Comparison of ENCODE assay signal across 1 cellular context in genomic region chr13:26252006-26252405, GRCh38.
TF ChIP-seq lines count a peak whose summit lies in the region.
"Not testable (repeated sequence)": the region's sequence is repeated elsewhere in the genome, so short reads cannot be mapped to it uniquely, and the experiment has no call there.

No MANE protein-coding gene starts in this region.

TF ChIP-seq in HepG2, 621 proteins besides CTCF, POLR2A, EP300 and RAD21 (continued from another document):
- TF ChIP-seq, protein P1, sequence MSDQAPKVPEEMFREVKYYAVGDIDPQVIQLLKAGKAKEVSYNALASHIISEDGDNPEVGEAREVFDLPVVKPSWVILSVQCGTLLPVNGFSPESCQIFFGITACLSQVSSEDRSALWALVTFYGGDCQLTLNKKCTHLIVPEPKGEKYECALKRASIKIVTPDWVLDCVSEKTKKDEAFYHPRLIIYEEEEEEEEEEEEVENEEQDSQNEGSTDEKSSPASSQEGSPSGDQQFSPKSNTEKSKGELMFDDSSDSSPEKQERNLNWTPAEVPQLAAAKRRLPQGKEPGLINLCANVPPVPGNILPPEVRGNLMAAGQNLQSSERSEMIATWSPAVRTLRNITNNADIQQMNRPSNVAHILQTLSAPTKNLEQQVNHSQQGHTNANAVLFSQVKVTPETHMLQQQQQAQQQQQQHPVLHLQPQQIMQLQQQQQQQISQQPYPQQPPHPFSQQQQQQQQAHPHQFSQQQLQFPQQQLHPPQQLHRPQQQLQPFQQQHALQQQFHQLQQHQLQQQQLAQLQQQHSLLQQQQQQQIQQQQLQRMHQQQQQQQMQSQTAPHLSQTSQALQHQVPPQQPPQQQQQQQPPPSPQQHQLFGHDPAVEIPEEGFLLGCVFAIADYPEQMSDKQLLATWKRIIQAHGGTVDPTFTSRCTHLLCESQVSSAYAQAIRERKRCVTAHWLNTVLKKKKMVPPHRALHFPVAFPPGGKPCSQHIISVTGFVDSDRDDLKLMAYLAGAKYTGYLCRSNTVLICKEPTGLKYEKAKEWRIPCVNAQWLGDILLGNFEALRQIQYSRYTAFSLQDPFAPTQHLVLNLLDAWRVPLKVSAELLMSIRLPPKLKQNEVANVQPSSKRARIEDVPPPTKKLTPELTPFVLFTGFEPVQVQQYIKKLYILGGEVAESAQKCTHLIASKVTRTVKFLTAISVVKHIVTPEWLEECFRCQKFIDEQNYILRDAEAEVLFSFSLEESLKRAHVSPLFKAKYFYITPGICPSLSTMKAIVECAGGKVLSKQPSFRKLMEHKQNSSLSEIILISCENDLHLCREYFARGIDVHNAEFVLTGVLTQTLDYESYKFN (CRISPR knock-in tag; conservative IDR thresholded peaks at IDR 0.05), result peak; percentile 42
- 0 out of 2 replicates have a peak, but pooled peaks have one; percentile 9 for TF ChIP-seq BCL6 (CRISPR knock-in tag; IDR thresholded peaks at IDR 0.05)
- peak; percentile 31; the same call in 1 of the 2 replicates for TF ChIP-seq ZGPAT (CRISPR knock-in tag; IDR thresholded peaks at IDR 0.05)
- TF ChIP-seq SOX6 (IDR thresholded peaks at IDR 0.05), result not testable (repeated sequence)
- peak; percentile 52; the same call in 1 of the 2 replicates for TF ChIP-seq SOX6 (CRISPR knock-in tag; IDR thresholded peaks at IDR 0.05)
